8 cellular contexts compared by ENCODE assay signal in genomic region chr1:110675060-110675791, GRCh38. TPM values are rescaled to one million over a fixed set of nuclear protein-coding genes. Genes with fewer than 3 reads are reported as not detected.
DNase-seq lines count a peak whose midpoint lies in the region; ATAC-seq and TF ChIP-seq lines count a peak whose summit lies in the region.

No MANE protein-coding gene starts in this region.

- H3K4me1 Mint-ChIP-seq in endothelial cell (ENCODE audit: unreplicated experiment): peaks cover 10% of the 10 kb centered on the region
- peaks cover 9% of the 10 kb centered on the region for H3K4me1 Mint-ChIP-seq in nephron progenitor cell
- H3K4me1 Mint-ChIP-seq in Calu3 (ENCODE audit: low read depth, unreplicated experiment): no peaks in the 10 kb centered on the region

- H3K27me3 ChIP-seq in BLaER1 (peaks cover 73% of the 10 kb centered on the region), KMS-11 (ENCODE audit: insufficient read depth, low read depth) (peaks cover 4% of the 10 kb centered on the region; the same call in 1 of the 2 replicates)

- no TSS peak for BruUV-seq in Calu3 (replicated peaks; lab: Mats Ljungman, UMichigan)

- H3K27me3 Mint-ChIP-seq in endothelial cell (ENCODE audit: unreplicated experiment): peaks cover 6% of the 10 kb centered on the region
- H3K27me3 Mint-ChIP-seq in nephron progenitor cell (ENCODE audit: low read depth, poor library complexity): peaks cover 87% of the 10 kb centered on the region
- peaks cover 43% of the 10 kb centered on the region for H3K27me3 Mint-ChIP-seq in Calu3 (ENCODE audit: unreplicated experiment)

- H2AFZ ChIP-seq in KMS-11 (ENCODE audit: low read depth): peak overlapping the region; percentile 54

- H3K36me3 ChIP-seq in BLaER1 (no peaks in the 10 kb centered on the region), KMS-11 (ENCODE audit: insufficient read depth) (no peaks in the 10 kb centered on the region), mucosa of descending colon (ENCODE audit: low read depth) (no peaks in the 10 kb centered on the region)

- ATAC-seq in mucosa of descending colon (no peak), HG02610 (IDR thresholded peaks at IDR 0.05; ENCODE audit: unreplicated experiment) (no peak), GM18867 (IDR thresholded peaks at IDR 0.05; ENCODE audit: unreplicated experiment) (no peak)

- H3K9ac ChIP-seq in BLaER1: peak overlapping the region; percentile 70
- peak overlapping the region; percentile 15; the same call in 1 of the 2 replicates for H3K9ac ChIP-seq in KMS-11

- H3K4me1 ChIP-seq in BLaER1: peaks cover 47% of the 10 kb centered on the region
- H3K4me1 ChIP-seq in KMS-11 (ENCODE audit: low read depth, poor library complexity, severe bottlenecking): peaks cover 29% of the 10 kb centered on the region
- H3K4me1 ChIP-seq in mucosa of descending colon (ENCODE audit: low read depth): no peaks in the 10 kb centered on the region

- H3K36me3 Mint-ChIP-seq in endothelial cell (ENCODE audit: low read depth, unreplicated experiment): peaks cover 4% of the 10 kb centered on the region
- peaks cover 5% of the 10 kb centered on the region for H3K36me3 Mint-ChIP-seq in nephron progenitor cell (ENCODE audit: low read depth)
- H3K36me3 Mint-ChIP-seq in Calu3 (ENCODE audit: insufficient read depth, unreplicated experiment): no peaks in the 10 kb centered on the region

- H3K4me2 ChIP-seq in BLaER1 (peak overlapping the region; percentile 97), KMS-11 (peak overlapping the region; percentile 22; the same call in 1 of the 2 replicates)

- peaks cover 20% of the 10 kb centered on the region for H3K79me2 ChIP-seq in KMS-11 (ENCODE audit: insufficient read depth, low read depth)

- H3K4me3 Mint-ChIP-seq in endothelial cell (ENCODE audit: unreplicated experiment): peak overlapping the region; percentile 77
- peak overlapping the region; percentile 72 for H3K4me3 Mint-ChIP-seq in nephron progenitor cell
- no peak overlapping the region for H3K4me3 Mint-ChIP-seq in Calu3 (ENCODE audit: low read depth, unreplicated experiment)

- no peak for TF ChIP-seq CTCF in KMS-11 (conservative IDR thresholded peaks at IDR 0.05; ENCODE audit: low read depth, low read length)
- no peak for TF ChIP-seq CTCF in endothelial cell (IDR thresholded peaks at IDR 0.05; ENCODE audit: unreplicated experiment)
- TF ChIP-seq CTCF in nephron progenitor cell (IDR thresholded peaks at IDR 0.05): no peak
- TF ChIP-seq CTCF in mucosa of descending colon (IDR thresholded peaks at IDR 0.05): no peak
- no peak for TF ChIP-seq CTCF in Calu3 (IDR thresholded peaks at IDR 0.05; ENCODE audit: unreplicated experiment)

- CTCF ChIA-PET in Calu3 (lab: Charles Lee): no interaction called here

- H3K9me3 ChIP-seq in BLaER1 (no peaks in the 10 kb centered on the region), mucosa of descending colon (no peaks in the 10 kb centered on the region)

- peak; percentile 34 for DNase-seq in endothelial cell (ENCODE audit: low spot score)
- no peak for DNase-seq in nephron progenitor cell
- no peak for DNase-seq in mucosa of descending colon
- DNase-seq in Calu3: no peak

- H3K9me3 Mint-ChIP-seq in endothelial cell (ENCODE audit: unreplicated experiment) (no peaks in the 10 kb centered on the region), nephron progenitor cell (peaks cover 14% of the 10 kb centered on the region), Calu3 (ENCODE audit: low read depth, unreplicated experiment) (no peaks in the 10 kb centered on the region)

- H3K27ac Mint-ChIP-seq in endothelial cell (ENCODE audit: unreplicated experiment) (no peak overlapping the region), nephron progenitor cell (no peak overlapping the region), Calu3 (ENCODE audit: unreplicated experiment) (no peak overlapping the region)

- H3K27ac ChIP-seq in BLaER1 (peak overlapping the region; percentile 49), KMS-11 (no peak overlapping the region)

- intact Hi-C loops in mucosa of descending colon (cut with DNase I, micrococcal nuclease) (no loop called here), Calu3 (cut with micrococcal nuclease; ENCODE audit: unreplicated experiment) (no loop called here)

- H4K20me1 ChIP-seq in BLaER1: peaks cover 28% of the 10 kb centered on the region; the same call in 1 of the 2 replicates
- no peaks in the 10 kb centered on the region for H4K20me1 ChIP-seq in KMS-11 (ENCODE audit: insufficient read depth)

- H3K4me3 ChIP-seq in BLaER1 (peak overlapping the region; percentile 79), KMS-11 (IDR thresholded peaks at IDR 0.05; ENCODE audit: insufficient read depth, low read depth, low read length) (peak overlapping the region; percentile 10), mucosa of descending colon (no peak overlapping the region)

RNA-seq across cellular contexts. Expression of gene KCNA3, which starts 0.5 kb away (rescaled TPM):
- total RNA-seq in endothelial cell (ENCODE audit: unreplicated experiment): 0.26 TPM
- 1 to 10 TPM; 1.5 to 2.7 (median 1.9) TPM for total RNA-seq in mucosa of descending colon
- total RNA-seq in Calu3 (2022): not detected in 2 replicates
